In the genomic region with DNA sequence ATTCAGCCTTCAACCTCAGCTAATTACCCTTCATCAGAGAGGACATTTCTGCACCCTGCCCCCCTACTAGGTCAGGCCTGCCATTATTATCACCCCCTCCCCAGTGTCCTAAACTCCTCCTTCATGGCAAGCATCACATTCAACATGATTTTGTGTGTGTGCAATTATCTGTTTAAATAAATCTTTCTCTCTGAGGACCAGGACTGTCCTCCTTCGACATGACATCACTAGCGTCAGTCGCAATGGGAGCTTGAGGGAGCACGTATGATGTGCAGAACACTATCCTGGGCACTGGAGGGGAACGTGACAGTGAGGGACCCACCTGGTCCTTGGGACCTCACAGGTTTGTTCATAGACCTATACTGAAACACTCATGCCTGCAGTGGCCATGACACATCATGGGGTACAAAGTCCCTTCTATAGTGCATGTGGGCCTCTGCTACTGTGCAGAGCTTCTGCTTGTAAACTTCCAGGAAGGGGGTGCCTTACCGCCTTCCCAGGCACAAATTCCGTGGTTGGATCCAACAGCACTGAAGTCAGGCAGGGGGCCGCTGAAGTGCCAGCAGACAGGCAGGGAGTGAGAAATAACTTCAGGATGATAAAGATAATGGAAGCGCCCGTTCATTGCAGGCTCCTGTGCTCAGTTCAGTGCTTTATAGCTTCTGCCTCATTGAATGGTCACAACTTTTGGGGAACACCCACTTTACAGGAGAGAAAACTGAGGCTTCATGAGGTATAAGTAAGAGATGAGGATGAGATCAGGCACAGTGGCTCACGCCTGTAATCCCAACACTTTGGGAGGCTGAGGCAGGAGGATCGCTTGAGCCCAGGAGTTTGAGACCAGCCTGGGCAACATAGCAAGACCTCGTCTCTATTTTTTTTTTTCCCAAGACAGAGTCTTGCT, we compare ENCODE assay signal across 1 cellular context.
TF ChIP-seq lines count a peak whose summit lies in the region.

No MANE protein-coding gene starts in this region.

TF ChIP-seq in HepG2, 621 proteins besides CTCF, POLR2A, EP300 and RAD21 (continued from another document):
- TF ChIP-seq ZBTB20 (CRISPR knock-in tag; IDR thresholded peaks at IDR 0.05; ENCODE audit: borderline replicate concordance, low read depth) (peak; percentile 66; the same call in 1 of the 2 replicates), ZNF607 (CRISPR knock-in tag; IDR thresholded peaks at IDR 0.05; ENCODE audit: borderline replicate concordance) (peak; percentile 60; the same call in 1 of the 2 replicates), YY1 (IDR thresholded peaks at IDR 0.05; ENCODE audit: insufficient read depth, insufficient replicate concordance, low read depth, low read length) (peak; percentile 68), SOX6 (IDR thresholded peaks at IDR 0.05) (no peak), SOX6 (CRISPR knock-in tag; IDR thresholded peaks at IDR 0.05) (0 out of 2 replicates have a peak, but pooled peaks have one; percentile 40), ZBTB21 (CRISPR knock-in tag; IDR thresholded peaks at IDR 0.05) (peak; percentile 38; the same call in 1 of the 2 replicates), NCOA2 (CRISPR knock-in tag; IDR thresholded peaks at IDR 0.05) (peak; percentile 52), ZMYM4 (CRISPR knock-in tag; IDR thresholded peaks at IDR 0.05) (no peak), SMYD3 (CRISPR knock-in tag; IDR thresholded peaks at IDR 0.05) (no peak), ZFP37 (CRISPR knock-in tag; IDR thresholded peaks at IDR 0.05; ENCODE audit: borderline replicate concordance) (0 out of 2 replicates have a peak, but pooled peaks have one; percentile 48), SIN3A (IDR thresholded peaks at IDR 0.05; ENCODE audit: borderline replicate concordance, low read depth, low read length) (0 out of 2 replicates have a peak, but pooled peaks have one; percentile 12), ATF7 (IDR thresholded peaks at IDR 0.05) (no peak), ATF7 (CRISPR knock-in tag; IDR thresholded peaks at IDR 0.05) (no peak), CREM (IDR thresholded peaks at IDR 0.05) (peak; percentile 53), CREM (CRISPR knock-in tag; IDR thresholded peaks at IDR 0.05) (no peak), MIER3 (CRISPR knock-in tag; IDR thresholded peaks at IDR 0.05; ENCODE audit: borderline replicate concordance) (peak; percentile 51; the same call in 1 of the 2 replicates), FOXP1 (IDR thresholded peaks at IDR 0.05) (no peak), FOXP1 (CRISPR knock-in tag; IDR thresholded peaks at IDR 0.05) (peak; percentile 63), BRD4 (CRISPR knock-in tag; IDR thresholded peaks at IDR 0.05) (peak; percentile 36; the same call in 1 of the 2 replicates), SRSF1 (optimal IDR thresholded peaks at IDR 0.05; ENCODE audit: low read depth, low read length) (no peak), ZSCAN9 (CRISPR knock-in tag; IDR thresholded peaks at IDR 0.05; ENCODE audit: borderline replicate concordance) (peak; percentile 55; the same call in 1 of the 2 replicates), ZNF441 (CRISPR knock-in tag; IDR thresholded peaks at IDR 0.05; ENCODE audit: borderline replicate concordance) (0 out of 2 replicates have a peak, but pooled peaks have one; percentile 55), ZSCAN29 (CRISPR knock-in tag; conservative IDR thresholded peaks at IDR 0.05) (no peak), RARA (CRISPR knock-in tag; IDR thresholded peaks at IDR 0.05) (peak; percentile 56), SNAPC2 (CRISPR knock-in tag; IDR thresholded peaks at IDR 0.05) (no peak)
- TF ChIP-seq, protein P1, sequence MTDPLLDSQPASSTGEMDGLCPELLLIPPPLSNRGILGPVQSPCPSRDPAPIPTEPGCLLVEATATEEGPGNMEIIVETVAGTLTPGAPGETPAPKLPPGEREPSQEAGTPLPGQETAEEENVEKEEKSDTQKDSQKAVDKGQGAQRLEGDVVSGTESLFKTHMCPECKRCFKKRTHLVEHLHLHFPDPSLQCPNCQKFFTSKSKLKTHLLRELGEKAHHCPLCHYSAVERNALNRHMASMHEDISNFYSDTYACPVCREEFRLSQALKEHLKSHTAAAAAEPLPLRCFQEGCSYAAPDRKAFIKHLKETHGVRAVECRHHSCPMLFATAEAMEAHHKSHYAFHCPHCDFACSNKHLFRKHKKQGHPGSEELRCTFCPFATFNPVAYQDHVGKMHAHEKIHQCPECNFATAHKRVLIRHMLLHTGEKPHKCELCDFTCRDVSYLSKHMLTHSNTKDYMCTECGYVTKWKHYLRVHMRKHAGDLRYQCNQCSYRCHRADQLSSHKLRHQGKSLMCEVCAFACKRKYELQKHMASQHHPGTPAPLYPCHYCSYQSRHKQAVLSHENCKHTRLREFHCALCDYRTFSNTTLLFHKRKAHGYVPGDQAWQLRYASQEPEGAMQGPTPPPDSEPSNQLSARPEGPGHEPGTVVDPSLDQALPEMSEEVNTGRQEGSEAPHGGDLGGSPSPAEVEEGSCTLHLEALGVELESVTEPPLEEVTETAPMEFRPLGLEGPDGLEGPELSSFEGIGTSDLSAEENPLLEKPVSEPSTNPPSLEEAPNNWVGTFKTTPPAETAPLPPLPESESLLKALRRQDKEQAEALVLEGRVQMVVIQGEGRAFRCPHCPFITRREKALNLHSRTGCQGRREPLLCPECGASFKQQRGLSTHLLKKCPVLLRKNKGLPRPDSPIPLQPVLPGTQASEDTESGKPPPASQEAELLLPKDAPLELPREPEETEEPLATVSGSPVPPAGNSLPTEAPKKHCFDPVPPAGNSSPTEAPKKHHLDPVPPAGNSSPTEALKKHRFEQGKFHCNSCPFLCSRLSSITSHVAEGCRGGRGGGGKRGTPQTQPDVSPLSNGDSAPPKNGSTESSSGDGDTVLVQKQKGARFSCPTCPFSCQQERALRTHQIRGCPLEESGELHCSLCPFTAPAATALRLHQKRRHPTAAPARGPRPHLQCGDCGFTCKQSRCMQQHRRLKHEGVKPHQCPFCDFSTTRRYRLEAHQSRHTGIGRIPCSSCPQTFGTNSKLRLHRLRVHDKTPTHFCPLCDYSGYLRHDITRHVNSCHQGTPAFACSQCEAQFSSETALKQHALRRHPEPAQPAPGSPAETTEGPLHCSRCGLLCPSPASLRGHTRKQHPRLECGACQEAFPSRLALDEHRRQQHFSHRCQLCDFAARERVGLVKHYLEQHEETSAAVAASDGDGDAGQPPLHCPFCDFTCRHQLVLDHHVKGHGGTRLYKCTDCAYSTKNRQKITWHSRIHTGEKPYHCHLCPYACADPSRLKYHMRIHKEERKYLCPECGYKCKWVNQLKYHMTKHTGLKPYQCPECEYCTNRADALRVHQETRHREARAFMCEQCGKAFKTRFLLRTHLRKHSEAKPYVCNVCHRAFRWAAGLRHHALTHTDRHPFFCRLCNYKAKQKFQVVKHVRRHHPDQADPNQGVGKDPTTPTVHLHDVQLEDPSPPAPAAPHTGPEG (CRISPR knock-in tag; IDR thresholded peaks at IDR 0.05) = peak; percentile 63; the same call in 1 of the 2 replicates
- TF ChIP-seq, protein P2, sequence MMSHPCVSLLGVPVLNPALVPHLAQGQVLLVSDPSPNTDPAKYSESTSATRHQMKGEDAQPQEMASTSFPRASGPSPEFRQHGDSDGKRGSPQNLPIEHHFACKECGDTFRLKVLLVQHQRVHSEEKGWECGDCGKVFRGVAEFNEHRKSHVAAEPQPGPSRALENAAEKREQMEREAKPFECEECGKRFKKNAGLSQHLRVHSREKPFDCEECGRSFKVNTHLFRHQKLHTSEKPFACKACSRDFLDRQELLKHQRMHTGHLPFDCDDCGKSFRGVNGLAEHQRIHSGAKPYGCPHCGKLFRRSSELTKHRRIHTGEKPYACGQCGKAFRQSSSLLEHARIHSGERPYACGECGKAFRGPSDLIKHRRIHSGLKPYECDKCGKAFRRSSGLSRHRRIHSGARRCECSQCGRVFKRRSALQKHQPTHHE (CRISPR knock-in tag; IDR thresholded peaks at IDR 0.05; ENCODE audit: borderline replicate concordance) = no peak
- TF ChIP-seq, protein P3, sequence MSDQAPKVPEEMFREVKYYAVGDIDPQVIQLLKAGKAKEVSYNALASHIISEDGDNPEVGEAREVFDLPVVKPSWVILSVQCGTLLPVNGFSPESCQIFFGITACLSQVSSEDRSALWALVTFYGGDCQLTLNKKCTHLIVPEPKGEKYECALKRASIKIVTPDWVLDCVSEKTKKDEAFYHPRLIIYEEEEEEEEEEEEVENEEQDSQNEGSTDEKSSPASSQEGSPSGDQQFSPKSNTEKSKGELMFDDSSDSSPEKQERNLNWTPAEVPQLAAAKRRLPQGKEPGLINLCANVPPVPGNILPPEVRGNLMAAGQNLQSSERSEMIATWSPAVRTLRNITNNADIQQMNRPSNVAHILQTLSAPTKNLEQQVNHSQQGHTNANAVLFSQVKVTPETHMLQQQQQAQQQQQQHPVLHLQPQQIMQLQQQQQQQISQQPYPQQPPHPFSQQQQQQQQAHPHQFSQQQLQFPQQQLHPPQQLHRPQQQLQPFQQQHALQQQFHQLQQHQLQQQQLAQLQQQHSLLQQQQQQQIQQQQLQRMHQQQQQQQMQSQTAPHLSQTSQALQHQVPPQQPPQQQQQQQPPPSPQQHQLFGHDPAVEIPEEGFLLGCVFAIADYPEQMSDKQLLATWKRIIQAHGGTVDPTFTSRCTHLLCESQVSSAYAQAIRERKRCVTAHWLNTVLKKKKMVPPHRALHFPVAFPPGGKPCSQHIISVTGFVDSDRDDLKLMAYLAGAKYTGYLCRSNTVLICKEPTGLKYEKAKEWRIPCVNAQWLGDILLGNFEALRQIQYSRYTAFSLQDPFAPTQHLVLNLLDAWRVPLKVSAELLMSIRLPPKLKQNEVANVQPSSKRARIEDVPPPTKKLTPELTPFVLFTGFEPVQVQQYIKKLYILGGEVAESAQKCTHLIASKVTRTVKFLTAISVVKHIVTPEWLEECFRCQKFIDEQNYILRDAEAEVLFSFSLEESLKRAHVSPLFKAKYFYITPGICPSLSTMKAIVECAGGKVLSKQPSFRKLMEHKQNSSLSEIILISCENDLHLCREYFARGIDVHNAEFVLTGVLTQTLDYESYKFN (CRISPR knock-in tag; conservative IDR thresholded peaks at IDR 0.05) = peak; percentile 94
- TF ChIP-seq, protein P4, sequence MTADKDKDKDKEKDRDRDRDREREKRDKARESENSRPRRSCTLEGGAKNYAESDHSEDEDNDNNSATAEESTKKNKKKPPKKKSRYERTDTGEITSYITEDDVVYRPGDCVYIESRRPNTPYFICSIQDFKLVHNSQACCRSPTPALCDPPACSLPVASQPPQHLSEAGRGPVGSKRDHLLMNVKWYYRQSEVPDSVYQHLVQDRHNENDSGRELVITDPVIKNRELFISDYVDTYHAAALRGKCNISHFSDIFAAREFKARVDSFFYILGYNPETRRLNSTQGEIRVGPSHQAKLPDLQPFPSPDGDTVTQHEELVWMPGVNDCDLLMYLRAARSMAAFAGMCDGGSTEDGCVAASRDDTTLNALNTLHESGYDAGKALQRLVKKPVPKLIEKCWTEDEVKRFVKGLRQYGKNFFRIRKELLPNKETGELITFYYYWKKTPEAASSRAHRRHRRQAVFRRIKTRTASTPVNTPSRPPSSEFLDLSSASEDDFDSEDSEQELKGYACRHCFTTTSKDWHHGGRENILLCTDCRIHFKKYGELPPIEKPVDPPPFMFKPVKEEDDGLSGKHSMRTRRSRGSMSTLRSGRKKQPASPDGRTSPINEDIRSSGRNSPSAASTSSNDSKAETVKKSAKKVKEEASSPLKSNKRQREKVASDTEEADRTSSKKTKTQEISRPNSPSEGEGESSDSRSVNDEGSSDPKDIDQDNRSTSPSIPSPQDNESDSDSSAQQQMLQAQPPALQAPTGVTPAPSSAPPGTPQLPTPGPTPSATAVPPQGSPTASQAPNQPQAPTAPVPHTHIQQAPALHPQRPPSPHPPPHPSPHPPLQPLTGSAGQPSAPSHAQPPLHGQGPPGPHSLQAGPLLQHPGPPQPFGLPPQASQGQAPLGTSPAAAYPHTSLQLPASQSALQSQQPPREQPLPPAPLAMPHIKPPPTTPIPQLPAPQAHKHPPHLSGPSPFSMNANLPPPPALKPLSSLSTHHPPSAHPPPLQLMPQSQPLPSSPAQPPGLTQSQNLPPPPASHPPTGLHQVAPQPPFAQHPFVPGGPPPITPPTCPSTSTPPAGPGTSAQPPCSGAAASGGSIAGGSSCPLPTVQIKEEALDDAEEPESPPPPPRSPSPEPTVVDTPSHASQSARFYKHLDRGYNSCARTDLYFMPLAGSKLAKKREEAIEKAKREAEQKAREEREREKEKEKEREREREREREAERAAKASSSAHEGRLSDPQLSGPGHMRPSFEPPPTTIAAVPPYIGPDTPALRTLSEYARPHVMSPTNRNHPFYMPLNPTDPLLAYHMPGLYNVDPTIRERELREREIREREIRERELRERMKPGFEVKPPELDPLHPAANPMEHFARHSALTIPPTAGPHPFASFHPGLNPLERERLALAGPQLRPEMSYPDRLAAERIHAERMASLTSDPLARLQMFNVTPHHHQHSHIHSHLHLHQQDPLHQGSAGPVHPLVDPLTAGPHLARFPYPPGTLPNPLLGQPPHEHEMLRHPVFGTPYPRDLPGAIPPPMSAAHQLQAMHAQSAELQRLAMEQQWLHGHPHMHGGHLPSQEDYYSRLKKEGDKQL (CRISPR knock-in tag; IDR thresholded peaks at IDR 0.05; ENCODE audit: low read depth) = 0 out of 2 replicates have a peak, but pooled peaks have one; percentile 27
- TF ChIP-seq, protein P5, sequence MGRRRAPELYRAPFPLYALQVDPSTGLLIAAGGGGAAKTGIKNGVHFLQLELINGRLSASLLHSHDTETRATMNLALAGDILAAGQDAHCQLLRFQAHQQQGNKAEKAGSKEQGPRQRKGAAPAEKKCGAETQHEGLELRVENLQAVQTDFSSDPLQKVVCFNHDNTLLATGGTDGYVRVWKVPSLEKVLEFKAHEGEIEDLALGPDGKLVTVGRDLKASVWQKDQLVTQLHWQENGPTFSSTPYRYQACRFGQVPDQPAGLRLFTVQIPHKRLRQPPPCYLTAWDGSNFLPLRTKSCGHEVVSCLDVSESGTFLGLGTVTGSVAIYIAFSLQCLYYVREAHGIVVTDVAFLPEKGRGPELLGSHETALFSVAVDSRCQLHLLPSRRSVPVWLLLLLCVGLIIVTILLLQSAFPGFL (CRISPR knock-in tag; IDR thresholded peaks at IDR 0.05) = no peak
- TF ChIP-seq, protein P6, sequence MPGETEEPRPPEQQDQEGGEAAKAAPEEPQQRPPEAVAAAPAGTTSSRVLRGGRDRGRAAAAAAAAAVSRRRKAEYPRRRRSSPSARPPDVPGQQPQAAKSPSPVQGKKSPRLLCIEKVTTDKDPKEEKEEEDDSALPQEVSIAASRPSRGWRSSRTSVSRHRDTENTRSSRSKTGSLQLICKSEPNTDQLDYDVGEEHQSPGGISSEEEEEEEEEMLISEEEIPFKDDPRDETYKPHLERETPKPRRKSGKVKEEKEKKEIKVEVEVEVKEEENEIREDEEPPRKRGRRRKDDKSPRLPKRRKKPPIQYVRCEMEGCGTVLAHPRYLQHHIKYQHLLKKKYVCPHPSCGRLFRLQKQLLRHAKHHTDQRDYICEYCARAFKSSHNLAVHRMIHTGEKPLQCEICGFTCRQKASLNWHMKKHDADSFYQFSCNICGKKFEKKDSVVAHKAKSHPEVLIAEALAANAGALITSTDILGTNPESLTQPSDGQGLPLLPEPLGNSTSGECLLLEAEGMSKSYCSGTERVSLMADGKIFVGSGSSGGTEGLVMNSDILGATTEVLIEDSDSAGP (CRISPR knock-in tag; IDR thresholded peaks at IDR 0.05; ENCODE audit: borderline replicate concordance) = 0 out of 2 replicates have a peak, but pooled peaks have one; percentile 35
